Comparison of ENCODE assay signal across 1 cellular context in the genomic region with DNA sequence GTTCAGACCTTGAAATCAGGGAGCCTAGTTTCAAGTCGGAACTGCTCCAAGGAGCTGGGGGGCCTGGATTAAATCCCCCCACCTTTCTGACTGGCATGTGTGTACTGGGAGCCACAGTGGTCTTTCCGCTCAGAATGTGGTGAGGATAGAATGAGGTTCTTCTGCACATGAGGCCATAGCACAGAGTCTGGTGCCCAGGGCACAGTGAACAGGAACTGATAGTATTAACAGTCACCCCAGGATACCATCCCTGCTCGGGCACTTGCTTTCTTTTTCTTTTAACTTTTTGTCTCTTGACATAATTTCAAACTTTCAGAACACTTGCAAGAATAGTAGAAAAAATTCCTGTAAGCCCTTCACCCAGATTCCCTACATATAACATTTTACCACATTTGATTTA.
TF ChIP-seq lines count a peak whose summit lies in the region.

No MANE protein-coding gene starts in this region.

TF ChIP-seq in A549, 52 proteins besides CTCF, POLR2A, EP300 and RAD21 (continued from another document):
- TF ChIP-seq, protein P1, sequence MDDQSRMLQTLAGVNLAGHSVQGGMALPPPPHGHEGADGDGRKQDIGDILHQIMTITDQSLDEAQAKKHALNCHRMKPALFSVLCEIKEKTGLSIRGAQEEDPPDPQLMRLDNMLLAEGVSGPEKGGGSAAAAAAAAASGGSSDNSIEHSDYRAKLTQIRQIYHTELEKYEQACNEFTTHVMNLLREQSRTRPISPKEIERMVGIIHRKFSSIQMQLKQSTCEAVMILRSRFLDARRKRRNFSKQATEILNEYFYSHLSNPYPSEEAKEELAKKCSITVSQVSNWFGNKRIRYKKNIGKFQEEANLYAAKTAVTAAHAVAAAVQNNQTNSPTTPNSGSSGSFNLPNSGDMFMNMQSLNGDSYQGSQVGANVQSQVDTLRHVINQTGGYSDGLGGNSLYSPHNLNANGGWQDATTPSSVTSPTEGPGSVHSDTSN (IDR thresholded peaks at IDR 0.05), result no peak
- TF ChIP-seq, protein P2, sequence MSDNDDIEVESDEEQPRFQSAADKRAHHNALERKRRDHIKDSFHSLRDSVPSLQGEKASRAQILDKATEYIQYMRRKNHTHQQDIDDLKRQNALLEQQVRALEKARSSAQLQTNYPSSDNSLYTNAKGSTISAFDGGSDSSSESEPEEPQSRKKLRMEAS (IDR thresholded peaks at IDR 0.05), result no peak
- TF ChIP-seq FOSB (CRISPR knock-in tag; IDR thresholded peaks at IDR 0.05) (no peak), HDAC2 (IDR thresholded peaks at IDR 0.05) (no peak), EHMT2 (IDR thresholded peaks at IDR 0.05; ENCODE audit: low read depth) (no peak), MAFK (IDR thresholded peaks at IDR 0.05; ENCODE audit: partially characterized antibody) (no peak), CHD4 (IDR thresholded peaks at IDR 0.05; ENCODE audit: borderline replicate concordance) (no peak), HOXA7 (CRISPR knock-in tag; IDR thresholded peaks at IDR 0.05) (no peak), PHF8 (IDR thresholded peaks at IDR 0.05; ENCODE audit: borderline replicate concordance, low read depth) (no peak), CEBPB (IDR thresholded peaks at IDR 0.05) (no peak), HOXB5 (CRISPR knock-in tag; IDR thresholded peaks at IDR 0.05) (no peak)
- TF ChIP-seq, protein P3, sequence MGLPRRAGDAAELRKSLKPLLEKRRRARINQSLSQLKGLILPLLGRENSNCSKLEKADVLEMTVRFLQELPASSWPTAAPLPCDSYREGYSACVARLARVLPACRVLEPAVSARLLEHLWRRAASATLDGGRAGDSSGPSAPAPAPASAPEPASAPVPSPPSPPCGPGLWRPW (IDR thresholded peaks at IDR 0.05), result no peak
- TF ChIP-seq, protein P4, sequence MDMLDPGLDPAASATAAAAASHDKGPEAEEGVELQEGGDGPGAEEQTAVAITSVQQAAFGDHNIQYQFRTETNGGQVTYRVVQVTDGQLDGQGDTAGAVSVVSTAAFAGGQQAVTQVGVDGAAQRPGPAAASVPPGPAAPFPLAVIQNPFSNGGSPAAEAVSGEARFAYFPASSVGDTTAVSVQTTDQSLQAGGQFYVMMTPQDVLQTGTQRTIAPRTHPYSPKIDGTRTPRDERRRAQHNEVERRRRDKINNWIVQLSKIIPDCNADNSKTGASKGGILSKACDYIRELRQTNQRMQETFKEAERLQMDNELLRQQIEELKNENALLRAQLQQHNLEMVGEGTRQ (IDR thresholded peaks at IDR 0.05), result no peak
- TF ChIP-seq, protein P5, sequence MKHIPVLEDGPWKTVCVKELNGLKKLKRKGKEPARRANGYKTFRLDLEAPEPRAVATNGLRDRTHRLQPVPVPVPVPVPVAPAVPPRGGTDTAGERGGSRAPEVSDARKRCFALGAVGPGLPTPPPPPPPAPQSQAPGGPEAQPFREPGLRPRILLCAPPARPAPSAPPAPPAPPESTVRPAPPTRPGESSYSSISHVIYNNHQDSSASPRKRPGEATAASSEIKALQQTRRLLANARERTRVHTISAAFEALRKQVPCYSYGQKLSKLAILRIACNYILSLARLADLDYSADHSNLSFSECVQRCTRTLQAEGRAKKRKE (CRISPR knock-in tag; IDR thresholded peaks at IDR 0.05; ENCODE audit: low read depth), result no peak
- TF ChIP-seq, protein P6, sequence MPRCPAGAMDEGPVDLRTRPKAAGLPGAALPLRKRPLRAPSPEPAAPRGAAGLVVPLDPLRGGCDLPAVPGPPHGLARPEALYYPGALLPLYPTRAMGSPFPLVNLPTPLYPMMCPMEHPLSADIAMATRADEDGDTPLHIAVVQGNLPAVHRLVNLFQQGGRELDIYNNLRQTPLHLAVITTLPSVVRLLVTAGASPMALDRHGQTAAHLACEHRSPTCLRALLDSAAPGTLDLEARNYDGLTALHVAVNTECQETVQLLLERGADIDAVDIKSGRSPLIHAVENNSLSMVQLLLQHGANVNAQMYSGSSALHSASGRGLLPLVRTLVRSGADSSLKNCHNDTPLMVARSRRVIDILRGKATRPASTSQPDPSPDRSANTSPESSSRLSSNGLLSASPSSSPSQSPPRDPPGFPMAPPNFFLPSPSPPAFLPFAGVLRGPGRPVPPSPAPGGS (IDR thresholded peaks at IDR 0.05), result no peak
- TF ChIP-seq, protein P7, sequence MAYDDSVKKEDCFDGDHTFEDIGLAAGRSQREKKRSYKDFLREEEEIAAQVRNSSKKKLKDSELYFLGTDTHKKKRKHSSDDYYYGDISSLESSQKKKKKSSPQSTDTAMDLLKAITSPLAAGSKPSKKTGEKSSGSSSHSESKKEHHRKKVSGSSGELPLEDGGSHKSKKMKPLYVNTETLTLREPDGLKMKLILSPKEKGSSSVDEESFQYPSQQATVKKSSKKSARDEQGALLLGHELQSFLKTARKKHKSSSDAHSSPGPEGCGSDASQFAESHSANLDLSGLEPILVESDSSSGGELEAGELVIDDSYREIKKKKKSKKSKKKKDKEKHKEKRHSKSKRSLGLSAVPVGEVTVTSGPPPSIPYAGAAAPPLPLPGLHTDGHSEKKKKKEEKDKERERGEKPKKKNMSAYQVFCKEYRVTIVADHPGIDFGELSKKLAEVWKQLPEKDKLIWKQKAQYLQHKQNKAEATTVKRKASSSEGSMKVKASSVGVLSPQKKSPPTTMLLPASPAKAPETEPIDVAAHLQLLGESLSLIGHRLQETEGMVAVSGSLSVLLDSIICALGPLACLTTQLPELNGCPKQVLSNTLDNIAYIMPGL (CRISPR knock-in tag; IDR thresholded peaks at IDR 0.05; ENCODE audit: borderline replicate concordance), result no peak
TF ChIP-seq in A549: peak in this region for 0.
